In the genomic region with DNA sequence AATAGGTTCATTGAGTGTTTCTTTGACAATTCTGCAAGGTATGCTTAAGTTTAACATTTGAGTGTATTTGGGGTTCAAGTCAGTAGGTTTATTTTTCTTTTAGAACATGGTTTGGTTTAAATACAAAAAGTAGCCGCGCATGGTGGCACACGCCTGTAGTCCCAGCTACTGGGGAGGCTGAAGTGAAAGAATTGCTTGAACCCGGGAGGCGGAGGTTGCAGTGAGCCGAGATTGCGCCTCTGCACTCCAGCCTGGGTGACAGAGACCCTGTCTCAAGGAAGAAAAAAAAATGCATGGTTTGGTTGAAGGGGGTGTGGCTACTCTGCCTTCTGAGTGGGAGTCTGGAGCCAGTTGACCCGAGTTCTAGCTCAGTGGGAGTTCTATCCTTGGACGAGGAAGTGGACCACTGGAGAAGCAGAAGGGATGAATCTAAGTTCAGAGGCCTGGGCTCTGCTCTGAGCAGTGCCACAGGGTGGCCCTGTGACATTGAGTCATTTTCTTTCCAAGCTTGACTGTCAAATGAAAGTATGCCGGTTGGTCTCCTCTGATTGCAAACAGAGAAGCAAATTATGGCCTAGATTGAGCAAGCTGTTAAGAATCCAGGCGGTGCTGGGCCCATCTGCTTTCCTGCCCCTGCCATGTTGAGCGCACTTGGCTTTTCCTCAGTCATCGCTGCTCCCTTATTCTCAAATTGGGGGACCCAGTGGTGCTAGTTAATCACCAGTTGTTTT, we compare ENCODE assay signal across 7 cellular contexts. TPM values are rescaled to one million over a fixed set of nuclear protein-coding genes. Genes with fewer than 3 reads are reported as not detected.
DNase-seq lines count a peak whose midpoint lies in the region; ATAC-seq and TF ChIP-seq lines count a peak whose summit lies in the region.
"Not testable (repeated sequence)": the region's sequence is repeated elsewhere in the genome, so short reads cannot be mapped to it uniquely, and the experiment has no call there.

No MANE protein-coding gene starts in this region.

- DNase-seq in AG10803 (ENCODE audit: low read depth) (peak; percentile 58), G401 (ENCODE audit: low spot score) (peak; percentile 70), MV-4-11 (lab: John Stamatoyannopoulos, UW) (peak; percentile 83), ecto neural progenitor cell (ENCODE audit: low spot score) (peak; percentile 34), mesenteric fat pad (ENCODE audit: low spot score) (peak; percentile 69), gastrocnemius medialis (peak in 1 of 2 donors; percentile 39)
- peak; percentile 10 for DNase-seq in activated CD4-positive, alpha-beta memory T cell treated with anti-CD3 and anti-CD28 coated beads, Interleukin-2, amount 10 ng/mL, durations not matched to agents 7 days and 5 days

- H3K9me3 ChIP-seq in gastrocnemius medialis, result not testable (repeated sequence)

- peak overlapping the region in 3 of 4 donors; percentile 48 to 81 (median 77) for H3K27ac ChIP-seq in gastrocnemius medialis

- H3K27ac Mint-ChIP-seq in activated CD4-positive, alpha-beta memory T cell treated with anti-CD3 and anti-CD28 coated beads, Interleukin-2, amount 10 ng/mL, durations not matched to agents 7 days and 5 days, result not testable (repeated sequence)

- TF ChIP-seq POLR2A in gastrocnemius medialis (IDR thresholded peaks at IDR 0.05), result not testable (repeated sequence)

- peaks cover 6 to 38% of the 10 kb centered on the region in 2 donors for H3K4me1 ChIP-seq in gastrocnemius medialis

- not testable (repeated sequence) for H3K4me3 ChIP-seq in AG10803 (ENCODE audit: low read length); gastrocnemius medialis

- intact Hi-C loops in gastrocnemius medialis (cut with DNase I; ENCODE audit: low total_unique reads), result not testable (repeated sequence)

- H3K36me3 ChIP-seq in gastrocnemius medialis, result peaks cover 0 to 16% of the 10 kb centered on the region in 2 donors

- H3K4me3 Mint-ChIP-seq in activated CD4-positive, alpha-beta memory T cell treated with anti-CD3 and anti-CD28 coated beads, Interleukin-2, amount 10 ng/mL, durations not matched to agents 7 days and 5 days, result not testable (repeated sequence)

- POLR2A ChIA-PET in activated CD4-positive, alpha-beta memory T cell treated with anti-CD3 and anti-CD28 coated beads, Interleukin-2, amount 10 ng/mL, durations not matched to agents 7 days and 5 days (lab: Charles Lee), result not testable (repeated sequence)

- not testable (repeated sequence) for TF ChIP-seq CTCF in AG10803 (conservative IDR thresholded peaks at IDR 0.05; ENCODE audit: low read length); gastrocnemius medialis (IDR thresholded peaks at IDR 0.05 in 4 of 5, conservative IDR thresholded peaks at IDR 0.05 in 1 of 5)

- H3K27me3 Mint-ChIP-seq in activated CD4-positive, alpha-beta memory T cell treated with anti-CD3 and anti-CD28 coated beads, Interleukin-2, amount 10 ng/mL, durations not matched to agents 7 days and 5 days, result not testable (repeated sequence)

- peaks cover 36% of the 10 kb centered on the region for H3K36me3 Mint-ChIP-seq in activated CD4-positive, alpha-beta memory T cell treated with anti-CD3 and anti-CD28 coated beads, Interleukin-2, amount 10 ng/mL, durations not matched to agents 7 days and 5 days (ENCODE audit: low read depth)

- in situ Hi-C loops in G401 (cut with HindIII; ENCODE audit: low sequenced_read_pairs); gastrocnemius medialis (cut with MboI; ENCODE audit: low sequenced_read_pairs in 4 of 4): not testable (repeated sequence)

- H3K27me3 ChIP-seq in gastrocnemius medialis, result not testable (repeated sequence)

- peak; percentile 18 to 19 for ATAC-seq in gastrocnemius medialis

- not testable (repeated sequence) for H3K4me1 Mint-ChIP-seq in activated CD4-positive, alpha-beta memory T cell treated with anti-CD3 and anti-CD28 coated beads, Interleukin-2, amount 10 ng/mL, durations not matched to agents 7 days and 5 days

- CTCF ChIA-PET in activated CD4-positive, alpha-beta memory T cell treated with anti-CD3 and anti-CD28 coated beads, Interleukin-2, amount 10 ng/mL, durations not matched to agents 7 days and 5 days (lab: Charles Lee), result not testable (repeated sequence)

- H3K9me3 Mint-ChIP-seq in activated CD4-positive, alpha-beta memory T cell treated with anti-CD3 and anti-CD28 coated beads, Interleukin-2, amount 10 ng/mL, durations not matched to agents 7 days and 5 days, result not testable (repeated sequence)

RNA-seq across cellular contexts. Expression of a gene that starts 32.3 kb away (rescaled TPM):
- 59.1 and 69.6 TPM in 2 replicates for total RNA-seq in G401 (2014; rRNA removed; shearing (Covaris generic))
- 10 to 100 TPM; 58.6 to 59.1 TPM for total RNA-seq in activated CD4-positive, alpha-beta memory T cell treated with anti-CD3 and anti-CD28 coated beads, Interleukin-2, amount 10 ng/mL, durations not matched to agents 7 days and 5 days
- total RNA-seq in mesenteric fat pad, result 60.4 TPM
- 10 to 100 TPM; 33.4 to 40.3 (median 35.8) TPM for total RNA-seq in gastrocnemius medialis

RNA-seq across cellular contexts. Expression of a gene that starts 48.7 kb away (rescaled TPM):
- total RNA-seq in G401 (2014; rRNA removed; shearing (Covaris generic)), result 41.5 and 45.2 TPM in 2 replicates
- total RNA-seq in activated CD4-positive, alpha-beta memory T cell treated with anti-CD3 and anti-CD28 coated beads, Interleukin-2, amount 10 ng/mL, durations not matched to agents 7 days and 5 days, result 10 to 100 TPM; 50.1 to 53.4 TPM
- 89.8 TPM for total RNA-seq in mesenteric fat pad
- total RNA-seq in gastrocnemius medialis, result 10 to 100 TPM; 34.3 to 69.0 (median 45.2) TPM
